17 cellular contexts compared by ENCODE assay signal in genomic region chr3:129756871-129757270, GRCh38.
DNase-seq lines count a peak whose midpoint lies in the region; ATAC-seq and TF ChIP-seq lines count a peak whose summit lies in the region.
"Had no signal": no experiment of that assay in that cellular context is flagged by ENCODE, and none has a peak within 500 bp of the region (broad histone marks: within the 10 kb centered on the region; RNA-seq: fewer than 3 reads in every experiment).

No MANE protein-coding gene starts in this region.

- POLR2A ChIA-PET in Caco-2 (lab: Charles Lee) = no interaction called here

- H3K4me1 Mint-ChIP-seq in Caco-2 (ENCODE audit: low read depth, unreplicated experiment) (peaks cover 7% of the 10 kb centered on the region), neural progenitor cell (no peaks in the 10 kb centered on the region), natural killer cell (peaks cover 0 to 28% of the 10 kb centered on the region in 2 donors)
- H3K4me1 Mint-ChIP-seq: activated CD4-positive, alpha-beta T cell treated with anti-CD3 and anti-CD28 coated beads for 36 hours; activated naive CD8-positive, alpha-beta T cell treated with anti-CD3 and anti-CD28 coated beads, Interleukin-2, amount 10 ng/mL, durations not matched to agents 7 days and 5 days had no signal

- no peaks in the 10 kb centered on the region for H3F3A ChIP-seq in neural progenitor cell (ENCODE audit: low read depth)

- no peak overlapping the region for H2AFZ ChIP-seq in neural progenitor cell (replicated peaks)

- no peak overlapping the region for H3K4me2 ChIP-seq in neural progenitor cell

- H3K27me3 ChIP-seq in Caco-2 (replicated peaks; ENCODE audit: control insufficient read depth, insufficient read depth, low read length) (no peaks in the 10 kb centered on the region), neural progenitor cell (no peaks in the 10 kb centered on the region)

- DNase-seq in Caco-2 (no peak), NCI-H226 (peak; percentile 24), fibroblast of gingiva (ENCODE audit: low read depth) (peak; percentile 89), neural progenitor cell (ENCODE audit: low spot score) (no peak), natural killer cell (no peak), RKO (ENCODE audit: low spot score) (no peak)
- DNase-seq: activated CD4-positive, alpha-beta T cell treated with anti-CD3 and anti-CD28 coated beads for 36 hours; activated naive CD8-positive, alpha-beta T cell treated with anti-CD3 and anti-CD28 coated beads, Interleukin-2, amount 10 ng/mL, durations not matched to agents 7 days and 5 days; NCI-H526; psoas muscle; stimulated activated CD4-positive, alpha-beta T cell treated with anti-CD3 and anti-CD28 coated beads, Interleukin-4, amount 100 ng/mL, for 1 hour; T-helper 17 cell had no signal

- no peak overlapping the region for H3K4me3 Mint-ChIP-seq in Caco-2 (ENCODE audit: unreplicated experiment)
- H3K4me3 Mint-ChIP-seq in neural progenitor cell = no peak overlapping the region
- H3K4me3 Mint-ChIP-seq in natural killer cell = no peak overlapping the region
- H3K4me3 Mint-ChIP-seq: activated CD4-positive, alpha-beta T cell treated with anti-CD3 and anti-CD28 coated beads for 36 hours; activated naive CD8-positive, alpha-beta T cell treated with anti-CD3 and anti-CD28 coated beads, Interleukin-2, amount 10 ng/mL, durations not matched to agents 7 days and 5 days; CD14-positive monocyte; T-helper 17 cell had no signal

- no peaks in the 10 kb centered on the region for H4K20me1 ChIP-seq in neural progenitor cell (ENCODE audit: low read depth)

- H3K4me3 ChIP-seq in Caco-2 (ENCODE audit: low read depth, low read length) (no peak overlapping the region), neural progenitor cell (no peak overlapping the region)
- H3K4me3 ChIP-seq: coronary artery, psoas muscle had no signal

- H3K27me3 Mint-ChIP-seq in Caco-2 (ENCODE audit: insufficient read depth, unreplicated experiment) (no peaks in the 10 kb centered on the region), neural progenitor cell (ENCODE audit: insufficient read depth, low read depth) (peaks cover 4% of the 10 kb centered on the region), natural killer cell (ENCODE audit: low read depth in 2 of 2) (no peaks in the 10 kb centered on the region)
- H3K27me3 Mint-ChIP-seq: activated CD4-positive, alpha-beta T cell treated with anti-CD3 and anti-CD28 coated beads for 36 hours; activated naive CD8-positive, alpha-beta T cell treated with anti-CD3 and anti-CD28 coated beads, Interleukin-2, amount 10 ng/mL, durations not matched to agents 7 days and 5 days; T-helper 17 cell had no signal

- H3K9me3 ChIP-seq in Caco-2 = peaks cover 6% of the 10 kb centered on the region; the same call in 1 of the 2 replicates
- H3K9me3 ChIP-seq in neural progenitor cell (ENCODE audit: low read depth) = peaks cover 3% of the 10 kb centered on the region
- H3K9me3 ChIP-seq: psoas muscle had no signal

- ATAC-seq in natural killer cell (no peak), GM21515 (IDR thresholded peaks at IDR 0.05; ENCODE audit: unreplicated experiment) (no peak), GM19023 (IDR thresholded peaks at IDR 0.05; ENCODE audit: unreplicated experiment) (no peak)
- ATAC-seq: activated CD4-positive, alpha-beta T cell treated with anti-CD3 and anti-CD28 coated beads for 36 hours; esophagus mucosa; psoas muscle; T-helper 17 cell had no signal

- intact Hi-C loops in Caco-2 (cut with micrococcal nuclease; ENCODE audit: unreplicated experiment) = no loop called here
- intact Hi-C loops in natural killer cell (cut with micrococcal nuclease) = no loop called here

- no peak overlapping the region for H3K9ac ChIP-seq in neural progenitor cell

- CTCF ChIA-PET in Caco-2 (lab: Charles Lee) = no interaction called here

- H3K36me3 Mint-ChIP-seq in Caco-2 (ENCODE audit: insufficient read depth, unreplicated experiment) (peaks cover 14% of the 10 kb centered on the region), neural progenitor cell (peaks cover 20% of the 10 kb centered on the region), natural killer cell (peaks cover 9% of the 10 kb centered on the region)

- peaks cover 18% of the 10 kb centered on the region for H3K9me3 Mint-ChIP-seq in Caco-2 (ENCODE audit: unreplicated experiment)
- H3K9me3 Mint-ChIP-seq in neural progenitor cell = peaks cover 9% of the 10 kb centered on the region
- H3K9me3 Mint-ChIP-seq in natural killer cell = peaks cover 4% of the 10 kb centered on the region in 2 donors

- peaks cover 14% of the 10 kb centered on the region for H3K79me2 ChIP-seq in neural progenitor cell (ENCODE audit: low read depth)

- no peak for TF ChIP-seq CTCF in Caco-2 (IDR thresholded peaks at IDR 0.05; ENCODE audit: insufficient read depth in 1 of 2, low read depth in 1 of 2, low read length in 1 of 2, severe bottlenecking in 1 of 2, unreplicated experiment in 1 of 2)
- no peak for TF ChIP-seq CTCF in neural progenitor cell (IDR thresholded peaks at IDR 0.05)
- no peak for TF ChIP-seq CTCF in natural killer cell (IDR thresholded peaks at IDR 0.05)

- H3K36me3 ChIP-seq in Caco-2 (ENCODE audit: control insufficient read depth, insufficient read depth, low read length) = no peaks in the 10 kb centered on the region
- H3K36me3 ChIP-seq in neural progenitor cell = no peaks in the 10 kb centered on the region

- peak overlapping the region; percentile 71 for H3K27ac Mint-ChIP-seq in Caco-2 (ENCODE audit: unreplicated experiment)
- peak overlapping the region; percentile 3 for H3K27ac Mint-ChIP-seq in neural progenitor cell
- H3K27ac Mint-ChIP-seq in natural killer cell = peak overlapping the region in 1 of 2 donors; percentile 6
- H3K27ac Mint-ChIP-seq: activated CD4-positive, alpha-beta T cell treated with anti-CD3 and anti-CD28 coated beads for 36 hours; activated naive CD8-positive, alpha-beta T cell treated with anti-CD3 and anti-CD28 coated beads, Interleukin-2, amount 10 ng/mL, durations not matched to agents 7 days and 5 days; T-helper 17 cell had no signal

- no peaks in the 10 kb centered on the region for H3K4me1 ChIP-seq in Caco-2
- no peaks in the 10 kb centered on the region for H3K4me1 ChIP-seq in neural progenitor cell

- BruUV-seq in Caco-2 (replicated peaks; lab: Mats Ljungman, UMichigan) = no TSS peak

- no peak overlapping the region for H3K27ac ChIP-seq in neural progenitor cell
- H3K27ac ChIP-seq: coronary artery, psoas muscle had no signal

Comparison
In these comparisons a context has a peak if more than half of its experiments do, and no peak if none do; other contexts are left out.
1. DNase-seq: peak in NCI-H226 (single experiment) and fibroblast of gingiva (single experiment); none in Caco-2 (0 of 2), neural progenitor cell (single experiment), natural killer cell (single experiment) and RKO (single experiment).